Comparison of ENCODE assay signal across 8 cellular contexts in the genomic region with DNA sequence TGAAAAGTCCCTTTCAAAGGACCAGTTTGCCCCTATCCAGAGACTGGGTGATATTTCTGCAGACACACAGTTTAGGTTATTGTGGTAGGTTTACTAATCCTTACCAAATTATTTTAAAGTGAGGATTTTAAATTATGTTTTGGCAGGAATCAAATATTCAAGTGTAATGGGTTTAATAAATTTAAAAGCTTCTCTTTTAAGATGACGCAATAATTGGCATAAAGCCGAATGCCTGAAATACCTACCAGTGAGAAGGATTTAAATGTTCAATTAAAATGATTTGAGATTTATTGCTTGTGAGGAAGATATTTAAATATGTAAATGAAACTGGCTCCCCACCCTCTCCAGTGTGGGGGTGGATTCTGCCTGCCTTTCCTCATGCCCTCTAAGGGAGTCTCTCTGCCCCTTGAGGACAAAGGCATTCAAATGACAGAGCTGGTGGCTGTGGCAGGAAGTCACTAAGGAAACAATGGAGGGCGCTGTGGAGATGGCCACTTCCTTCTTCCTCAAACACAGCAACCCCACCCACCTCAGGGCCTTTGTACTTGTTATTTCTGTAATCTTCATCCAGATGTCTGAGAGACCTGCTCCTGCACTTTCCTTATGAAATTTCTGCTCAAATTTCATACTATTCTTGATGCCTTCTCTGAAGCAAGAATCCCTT.
DNase-seq lines count a peak whose midpoint lies in the region; ATAC-seq and TF ChIP-seq lines count a peak whose summit lies in the region.

No MANE protein-coding gene starts in this region.

- H3K36me3 ChIP-seq in OCI-LY3 (replicated peaks; ENCODE audit: low read depth, low read length) (no peaks in the 10 kb centered on the region), left lung (no peaks in the 10 kb centered on the region)

- H3K27me3 ChIP-seq in OCI-LY3 (ENCODE audit: low read depth, low read length): no peaks in the 10 kb centered on the region
- H3K27me3 ChIP-seq in left lung: no peaks in the 10 kb centered on the region

- no peak overlapping the region for H3K4me3 ChIP-seq in OCI-LY3 (ENCODE audit: low read length)
- no peak overlapping the region for H3K4me3 ChIP-seq in left lung

- peak; percentile 62 for ATAC-seq in left lung
- no peak for ATAC-seq in HG03520 (IDR thresholded peaks at IDR 0.05; ENCODE audit: unreplicated experiment)
- ATAC-seq in HG03457 (IDR thresholded peaks at IDR 0.05; ENCODE audit: unreplicated experiment): no peak

- no peak overlapping the region for H3K27ac Mint-ChIP-seq in activated naive CD4-positive, alpha-beta T cell treated with anti-CD3 and anti-CD28 coated beads for 36 hours

- H3K9me3 Mint-ChIP-seq in activated naive CD4-positive, alpha-beta T cell treated with anti-CD3 and anti-CD28 coated beads for 36 hours: peaks cover 3% of the 10 kb centered on the region

- CTCF ChIA-PET in activated naive CD4-positive, alpha-beta T cell treated with anti-CD3 and anti-CD28 coated beads for 36 hours (lab: Charles Lee): interaction anchor here (0.8 to 2.1 kb wide), 4 partner anchors 9 to 132 kb away, joined by 3 to 7 read pairs (median 6); a partner anchor contains a TSS

- no peaks in the 10 kb centered on the region for H3K9me3 ChIP-seq in OCI-LY3 (ENCODE audit: insufficient read depth, low read length)
- H3K9me3 ChIP-seq in left lung: no peaks in the 10 kb centered on the region

- H4K20me1 ChIP-seq in OCI-LY3 (ENCODE audit: insufficient read depth, low read length): no peaks in the 10 kb centered on the region

- no peaks in the 10 kb centered on the region for H3K27me3 Mint-ChIP-seq in activated naive CD4-positive, alpha-beta T cell treated with anti-CD3 and anti-CD28 coated beads for 36 hours (ENCODE audit: low read depth)

- peak; percentile 47 for TF ChIP-seq CTCF in OCI-LY3 (IDR thresholded peaks at IDR 0.05; ENCODE audit: low read depth, low read length)
- no peak for TF ChIP-seq CTCF in left lung (IDR thresholded peaks at IDR 0.05)

- H3K9ac ChIP-seq in OCI-LY3 (ENCODE audit: low read length): no peak overlapping the region

- DNase-seq in DMS53 (lab: John Stamatoyannopoulos, UW): peak; percentile 25
- DNase-seq in DMS53 treated with DMSO at 0.1 percent for 48 hours (lab: John Stamatoyannopoulos, UW; ENCODE audit: unreplicated experiment): no peak
- peak; percentile 75 for DNase-seq in activated naive CD4-positive, alpha-beta T cell treated with anti-CD3 and anti-CD28 coated beads for 36 hours
- peak in 1 of 2 donors; percentile 45 for DNase-seq in left lung
- no peak for DNase-seq in putamen (ENCODE audit: low spot score)

- intact Hi-C loops in activated naive CD4-positive, alpha-beta T cell treated with anti-CD3 and anti-CD28 coated beads for 36 hours (cut with micrococcal nuclease): loop anchor here (2.0 kb wide), 2 partner anchors 130 to 238 kb away; no protein-coding TSS in a partner anchor
- intact Hi-C loops in left lung (cut with DNase I): no loop called here

- H3K36me3 Mint-ChIP-seq in activated naive CD4-positive, alpha-beta T cell treated with anti-CD3 and anti-CD28 coated beads for 36 hours (ENCODE audit: low read depth): peaks cover 5% of the 10 kb centered on the region

- H3K27ac ChIP-seq in OCI-LY3 (ENCODE audit: low read length): no peak overlapping the region
- H3K27ac ChIP-seq in left lung: no peak overlapping the region

- no peak overlapping the region for H2AFZ ChIP-seq in OCI-LY3 (ENCODE audit: low read depth, low read length)

- H3K4me1 Mint-ChIP-seq in activated naive CD4-positive, alpha-beta T cell treated with anti-CD3 and anti-CD28 coated beads for 36 hours (ENCODE audit: low read depth): peaks cover 60% of the 10 kb centered on the region

- no peak overlapping the region for H3K4me3 Mint-ChIP-seq in activated naive CD4-positive, alpha-beta T cell treated with anti-CD3 and anti-CD28 coated beads for 36 hours

- H3K4me1 ChIP-seq in OCI-LY3 (ENCODE audit: low read length) (peaks cover 16% of the 10 kb centered on the region), left lung (peaks cover 7 to 16% of the 10 kb centered on the region in 2 donors)

- 0 out of 2 replicates have a peak, but pooled peaks cover 16% of the 10 kb centered on the region for H3K79me2 ChIP-seq in OCI-LY3 (ENCODE audit: low read length)

- no peak overlapping the region for H3K4me2 ChIP-seq in OCI-LY3 (ENCODE audit: low read length)

Comparison
In these comparisons a context has a peak if more than half of its experiments do, and no peak if none do; other contexts are left out.
1. DNase-seq: peak in DMS53 (single experiment) and activated naive CD4-positive, alpha-beta T cell treated with anti-CD3 and anti-CD28 coated beads for 36 hours (single experiment); none in DMS53 treated with DMSO at 0.1 percent for 48 hours (single experiment) and putamen (single experiment).